In genomic region chr1:243594455-243594854, GRCh38 we compare ENCODE assay signal across 14 cellular contexts.
DNase-seq lines count a peak whose midpoint lies in the region; ATAC-seq and TF ChIP-seq lines count a peak whose summit lies in the region.
"Had no signal": no experiment of that assay in that cellular context is flagged by ENCODE, and none has a peak within 500 bp of the region (broad histone marks: within the 10 kb centered on the region; RNA-seq: fewer than 3 reads in every experiment).

No MANE protein-coding gene starts in this region.

- no CpG with 5 or more reads among the region's 2 CpGs for WGBS in IMR-90 (ENCODE audit: extremely low coverage in 2 of 2, insufficient read length in 1 of 2), 2 experiments
- WGBS in neuronal stem cell (ENCODE audit: extremely low coverage in 2 of 2, insufficient read length in 2 of 2, insufficient replicate concordance in 1 of 2), 2 donors: no CpG with 5 or more reads among the region's 2 CpGs

- no peak overlapping the region for H3K56ac ChIP-seq in IMR-90 (ENCODE audit: extremely low read depth, insufficient read depth, low read length)

- peaks cover 38% of the 10 kb centered on the region for H3K4me1 Mint-ChIP-seq in activated CD4-positive, alpha-beta memory T cell treated with anti-CD3 and anti-CD28 coated beads, Interleukin-2, amount 10 ng/mL, durations not matched to agents 7 days and 5 days
- peaks cover 31% of the 10 kb centered on the region for H3K4me1 Mint-ChIP-seq in activated CD4-positive, alpha-beta memory T cell treated with anti-CD3 and anti-CD28 coated beads for 36 hours (ENCODE audit: low read depth)
- H3K4me1 Mint-ChIP-seq in activated T-helper 2 cell treated with anti-CD3 and anti-CD28 coated beads, Interferon-gamma antibody, Interleukin-2, Interleukin-4, amounts not matched to agents 10 μg/mL and 5 μg/mL and 100 μg/mL, durations not matched to agents 14 hours and 24 hours and 36 hours (ENCODE audit: low read depth): peaks cover 53% of the 10 kb centered on the region
- peaks cover 39% of the 10 kb centered on the region for H3K4me1 Mint-ChIP-seq in stimulated activated effector memory CD8-positive, alpha-beta T cell treated with anti-CD3 and anti-CD28 coated beads, Interleukin-12 subunit alpha, Interleukin-12 subunit beta, amount 100 ng/mL, for 72 hours
- peaks cover 23 to 35% (median 30%) of the 10 kb centered on the region in 7 donors for H3K4me1 Mint-ChIP-seq in naive thymus-derived CD4-positive, alpha-beta T cell
- H3K4me1 Mint-ChIP-seq: GM23338, H9 had no signal

- no peak overlapping the region for H3K23ac ChIP-seq in IMR-90 (ENCODE audit: low read depth, low read length)
- no peak overlapping the region for H3K23ac ChIP-seq in neuronal stem cell (ENCODE audit: low read depth, low read length, poor library complexity)

- no peaks in the 10 kb centered on the region for H3K9me3 Mint-ChIP-seq in activated CD4-positive, alpha-beta memory T cell treated with anti-CD3 and anti-CD28 coated beads, Interleukin-2, amount 10 ng/mL, durations not matched to agents 7 days and 5 days
- H3K9me3 Mint-ChIP-seq in activated CD4-positive, alpha-beta memory T cell treated with anti-CD3 and anti-CD28 coated beads for 36 hours: peaks cover 11% of the 10 kb centered on the region
- H3K9me3 Mint-ChIP-seq in activated T-helper 2 cell treated with anti-CD3 and anti-CD28 coated beads, Interferon-gamma antibody, Interleukin-2, Interleukin-4, amounts not matched to agents 10 μg/mL and 5 μg/mL and 100 μg/mL, durations not matched to agents 14 hours and 24 hours and 36 hours: peaks cover 17% of the 10 kb centered on the region
- peaks cover 11% of the 10 kb centered on the region for H3K9me3 Mint-ChIP-seq in stimulated activated effector memory CD8-positive, alpha-beta T cell treated with anti-CD3 and anti-CD28 coated beads, Interleukin-12 subunit alpha, Interleukin-12 subunit beta, amount 100 ng/mL, for 72 hours
- H3K9me3 Mint-ChIP-seq in naive thymus-derived CD4-positive, alpha-beta T cell: peaks cover 3 to 22% (median 14%) of the 10 kb centered on the region in 11 donors
- H3K9me3 Mint-ChIP-seq: GM23338, H9 had no signal

- H4K8ac ChIP-seq in IMR-90 (ENCODE audit: low read depth in 2 of 2, low read length in 2 of 2) (no peak overlapping the region), neuronal stem cell (ENCODE audit: low read depth, low read length) (no peak overlapping the region)

- no peak overlapping the region for H2BK5ac ChIP-seq in IMR-90 (ENCODE audit: low read depth, low read length, poor library complexity, severe bottlenecking)
- H2BK5ac ChIP-seq in neuronal stem cell (ENCODE audit: low read length): no peak overlapping the region

- CTCF ChIA-PET in activated CD4-positive, alpha-beta memory T cell treated with anti-CD3 and anti-CD28 coated beads, Interleukin-2, amount 10 ng/mL, durations not matched to agents 7 days and 5 days (lab: Charles Lee): no interaction called here
- CTCF ChIA-PET in activated CD4-positive, alpha-beta memory T cell treated with anti-CD3 and anti-CD28 coated beads for 36 hours (lab: Charles Lee): no interaction called here
- CTCF ChIA-PET in IMR-90 (lab: Yijun Ruan, JAX): no interaction called here
- CTCF ChIA-PET in naive thymus-derived CD4-positive, alpha-beta T cell (lab: Charles Lee): no interaction called here

- TF ChIP-seq RAD21 in IMR-90 (IDR thresholded peaks at IDR 0.05; ENCODE audit: low read length): no peak

- peaks cover 2% of the 10 kb centered on the region; the same call in 1 of the 2 replicates for H3K36me3 ChIP-seq in IMR-90 (ENCODE audit: control insufficient read depth, insufficient read depth, low read length)
- H3K36me3 ChIP-seq in neuronal stem cell (replicated peaks in 1 of 2; ENCODE audit: control insufficient read depth in 2 of 2, insufficient read depth in 2 of 2, low read length in 2 of 2): peaks cover 0 to 2% of the 10 kb centered on the region in 2 donors
- no peaks in the 10 kb centered on the region for H3K36me3 ChIP-seq in naive thymus-derived CD4-positive, alpha-beta T cell (ENCODE audit: control insufficient read depth in 2 of 3, insufficient read depth in 3 of 3, low read length in 3 of 3)

- in situ Hi-C loops in IMR-90 (cut with MboI; ENCODE audit: low sequenced_read_pairs): no loop called here

- H3K4me3 Mint-ChIP-seq in activated CD4-positive, alpha-beta memory T cell treated with anti-CD3 and anti-CD28 coated beads, Interleukin-2, amount 10 ng/mL, durations not matched to agents 7 days and 5 days: no peak overlapping the region
- H3K4me3 Mint-ChIP-seq in activated CD4-positive, alpha-beta memory T cell treated with anti-CD3 and anti-CD28 coated beads for 36 hours: no peak overlapping the region
- H3K4me3 Mint-ChIP-seq in activated T-helper 2 cell treated with anti-CD3 and anti-CD28 coated beads, Interferon-gamma antibody, Interleukin-2, Interleukin-4, amounts not matched to agents 10 μg/mL and 5 μg/mL and 100 μg/mL, durations not matched to agents 14 hours and 24 hours and 36 hours (ENCODE audit: low read depth): no peak overlapping the region
- peak overlapping the region; percentile 52 for H3K4me3 Mint-ChIP-seq in stimulated activated effector memory CD8-positive, alpha-beta T cell treated with anti-CD3 and anti-CD28 coated beads, Interleukin-12 subunit alpha, Interleukin-12 subunit beta, amount 100 ng/mL, for 72 hours
- H3K4me3 Mint-ChIP-seq in naive thymus-derived CD4-positive, alpha-beta T cell: no peak overlapping the region
- H3K4me3 Mint-ChIP-seq: GM23338, H9 had no signal

- H4K91ac ChIP-seq in IMR-90 (ENCODE audit: insufficient read depth, low read depth, low read length) (no peak overlapping the region), neuronal stem cell (ENCODE audit: low read depth, low read length, poor library complexity) (no peak overlapping the region)

- H3K27me3 Mint-ChIP-seq in activated CD4-positive, alpha-beta memory T cell treated with anti-CD3 and anti-CD28 coated beads, Interleukin-2, amount 10 ng/mL, durations not matched to agents 7 days and 5 days: no peaks in the 10 kb centered on the region
- no peaks in the 10 kb centered on the region for H3K27me3 Mint-ChIP-seq in activated CD4-positive, alpha-beta memory T cell treated with anti-CD3 and anti-CD28 coated beads for 36 hours
- H3K27me3 Mint-ChIP-seq in activated T-helper 2 cell treated with anti-CD3 and anti-CD28 coated beads, Interferon-gamma antibody, Interleukin-2, Interleukin-4, amounts not matched to agents 10 μg/mL and 5 μg/mL and 100 μg/mL, durations not matched to agents 14 hours and 24 hours and 36 hours (ENCODE audit: low read depth): no peaks in the 10 kb centered on the region
- H3K27me3 Mint-ChIP-seq in naive thymus-derived CD4-positive, alpha-beta T cell: no peaks in the 10 kb centered on the region

- peaks cover 11% of the 10 kb centered on the region for H3K9me1 ChIP-seq in IMR-90 (ENCODE audit: insufficient read depth, low read length)

- no peak overlapping the region for H4K5ac ChIP-seq in IMR-90 (ENCODE audit: low read depth, low read length)

- H3K4me2 ChIP-seq in IMR-90 (ENCODE audit: low read depth, low read length) (no peak overlapping the region), neuronal stem cell (ENCODE audit: insufficient read depth, low read length, poor library complexity, severe bottlenecking) (no peak overlapping the region)
- H3K4me2 ChIP-seq: BLaER1, GM23338 had no signal

- H3K4me3 ChIP-seq in IMR-90 (ENCODE audit: insufficient read depth, low read depth, low read length): no peak overlapping the region
- no peak overlapping the region for H3K4me3 ChIP-seq in neuronal stem cell (ENCODE audit: low read length in 2 of 2)
- no peak overlapping the region for H3K4me3 ChIP-seq in coronary artery
- H3K4me3 ChIP-seq in naive thymus-derived CD4-positive, alpha-beta T cell (ENCODE audit: low read length): no peak overlapping the region
- H3K4me3 ChIP-seq: BLaER1, GM23338 had no signal

- H2AFZ ChIP-seq in IMR-90 (replicated peaks; ENCODE audit: low read length, poor library complexity): no peak overlapping the region
- H2AFZ ChIP-seq in neuronal stem cell (ENCODE audit: low read length): no peak overlapping the region
- H2AFZ ChIP-seq: GM23338 had no signal

- ATAC-seq in IMR-90 (ENCODE audit: low read depth): no peak
- no peak for ATAC-seq in stimulated activated effector memory CD8-positive, alpha-beta T cell treated with anti-CD3 and anti-CD28 coated beads, Interleukin-12 subunit alpha, Interleukin-12 subunit beta, amount 100 ng/mL, for 72 hours
- no peak for ATAC-seq in naive thymus-derived CD4-positive, alpha-beta T cell
- ATAC-seq: GM23338, HepG2 had no signal

- H2AK5ac ChIP-seq in IMR-90 (ENCODE audit: low read depth, low read length) (peak overlapping the region; percentile 36; the same call in 1 of the 2 replicates), neuronal stem cell (ENCODE audit: low read depth, low read length) (no peak overlapping the region)

- no peak overlapping the region for H3K27ac ChIP-seq in IMR-90 (ENCODE audit: insufficient read depth, low read length)
- no peak overlapping the region for H3K27ac ChIP-seq in neuronal stem cell (replicated peaks; ENCODE audit: low read length)
- no peak overlapping the region for H3K27ac ChIP-seq in coronary artery
- no peak overlapping the region for H3K27ac ChIP-seq in naive thymus-derived CD4-positive, alpha-beta T cell (ENCODE audit: low read depth, low read length)
- H3K27ac ChIP-seq: 22Rv1, BLaER1 had no signal

- H2BK15ac ChIP-seq in IMR-90 (ENCODE audit: low read depth, low read length) (no peak overlapping the region), neuronal stem cell (ENCODE audit: low read length) (no peak overlapping the region)

- no peak overlapping the region for H2BK12ac ChIP-seq in neuronal stem cell (ENCODE audit: low read length)

- H3K18ac ChIP-seq in IMR-90 (ENCODE audit: low read depth, low read length): no peak overlapping the region
- no peak overlapping the region for H3K18ac ChIP-seq in neuronal stem cell (ENCODE audit: low read length)

- H3K4ac ChIP-seq in IMR-90 (ENCODE audit: low read depth, low read length) (no peak overlapping the region), neuronal stem cell (ENCODE audit: low read length) (no peak overlapping the region)

- H3K14ac ChIP-seq in IMR-90 (replicated peaks; ENCODE audit: low read depth, low read length): no peak overlapping the region
- no peak overlapping the region for H3K14ac ChIP-seq in neuronal stem cell (ENCODE audit: low read length)

- no peak for TF ChIP-seq POLR2A in IMR-90 (IDR thresholded peaks at IDR 0.05; ENCODE audit: low read depth, low read length)

- POLR2A ChIA-PET in activated CD4-positive, alpha-beta memory T cell treated with anti-CD3 and anti-CD28 coated beads, Interleukin-2, amount 10 ng/mL, durations not matched to agents 7 days and 5 days (lab: Charles Lee): no interaction called here
- POLR2A ChIA-PET in activated CD4-positive, alpha-beta memory T cell treated with anti-CD3 and anti-CD28 coated beads for 36 hours (lab: Charles Lee): no interaction called here
- POLR2A ChIA-PET in IMR-90 (lab: Charles Lee; ENCODE audit: unreplicated experiment): no interaction called here
- POLR2A ChIA-PET in naive thymus-derived CD4-positive, alpha-beta T cell (lab: Charles Lee): no interaction called here

- H3K27me3 ChIP-seq in IMR-90 (ENCODE audit: control insufficient read depth, insufficient read depth, low read length) (no peaks in the 10 kb centered on the region), neuronal stem cell (ENCODE audit: control insufficient read depth in 3 of 3, insufficient read depth in 3 of 3, low read depth in 1 of 3, low read length in 3 of 3) (no peaks in the 10 kb centered on the region)
- no peaks in the 10 kb centered on the region for H3K27me3 ChIP-seq in naive thymus-derived CD4-positive, alpha-beta T cell (ENCODE audit: control insufficient read depth in 2 of 2, insufficient read depth in 2 of 2, low read length in 2 of 2)
- H3K27me3 ChIP-seq: BLaER1 had no signal

- no peak overlapping the region for H3K9ac ChIP-seq in IMR-90 (ENCODE audit: low read depth, low read length)
- no peak overlapping the region for H3K9ac ChIP-seq in neuronal stem cell (ENCODE audit: low read depth, low read length, poor library complexity)
- H3K9ac ChIP-seq: BLaER1 had no signal

- TF ChIP-seq CTCF in IMR-90 (conservative IDR thresholded peaks at IDR 0.05; ENCODE audit: low read depth, low read length) (no peak), coronary artery (IDR thresholded peaks at IDR 0.05) (no peak)

- intact Hi-C loops in activated CD4-positive, alpha-beta memory T cell treated with anti-CD3 and anti-CD28 coated beads for 36 hours (cut with micrococcal nuclease): loop anchor here (10.0 kb wide), 1 partner anchor 140 kb away; no protein-coding TSS in a partner anchor
- intact Hi-C loops in IMR-90 (cut with micrococcal nuclease): no loop called here
- intact Hi-C loops in activated T-helper 2 cell treated with anti-CD3 and anti-CD28 coated beads, Interferon-gamma antibody, Interleukin-2, Interleukin-4, amounts not matched to agents 10 μg/mL and 5 μg/mL and 100 μg/mL, durations not matched to agents 14 hours and 24 hours and 36 hours (cut with micrococcal nuclease): loop anchor here (10.0 kb wide), 2 partner anchors 340 to 450 kb away; partner anchors contain the start of genes CEP170 and SDCCAG8
- intact Hi-C loops in naive thymus-derived CD4-positive, alpha-beta T cell (cut with micrococcal nuclease): loop anchor here (10.0 kb wide), 3 partner anchors 340 to 680 kb away; partner anchors contain the start of genes CEP170 (in 1 of the 2), SDCCAG8 (in 1 of the 2) and ZBTB18 (in 1 of the 2)

- no peak for DNase-seq in activated CD4-positive, alpha-beta memory T cell treated with anti-CD3 and anti-CD28 coated beads, Interleukin-2, amount 10 ng/mL, durations not matched to agents 7 days and 5 days
- no peak for DNase-seq in activated CD4-positive, alpha-beta memory T cell treated with anti-CD3 and anti-CD28 coated beads for 36 hours
- DNase-seq in IMR-90 (no peak), neuronal stem cell (ENCODE audit: low spot score) (no peak), coronary artery (ENCODE audit: low spot score) (no peak)
- no peak for DNase-seq in activated T-helper 2 cell treated with anti-CD3 and anti-CD28 coated beads, Interferon-gamma antibody, Interleukin-2, Interleukin-4, amounts not matched to agents 10 μg/mL and 5 μg/mL and 100 μg/mL, durations not matched to agents 14 hours and 24 hours and 36 hours (ENCODE audit: low spot score)
- no peak for DNase-seq in stimulated activated effector memory CD8-positive, alpha-beta T cell treated with anti-CD3 and anti-CD28 coated beads, Interleukin-12 subunit alpha, Interleukin-12 subunit beta, amount 100 ng/mL, for 72 hours (ENCODE audit: low spot score in 2 of 2)
- no peak for DNase-seq in naive thymus-derived CD4-positive, alpha-beta T cell
- DNase-seq: DMS 273 treated with DMSO at 0.1 percent for 48 hours, H9 had no signal

- no TSS peak for BruUV-seq in IMR-90 (replicated peaks; lab: Mats Ljungman, UMichigan)

- H3K4me1 ChIP-seq in IMR-90 (ENCODE audit: control insufficient read depth, insufficient read depth, low read length) (peaks cover 4% of the 10 kb centered on the region), neuronal stem cell (ENCODE audit: control insufficient read depth in 2 of 2, insufficient read depth in 1 of 2, low read depth in 1 of 2, low read length in 2 of 2) (no peaks in the 10 kb centered on the region)
- peaks cover 4 to 19% of the 10 kb centered on the region in 2 donors for H3K4me1 ChIP-seq in naive thymus-derived CD4-positive, alpha-beta T cell (ENCODE audit: control insufficient read depth in 2 of 2, insufficient read depth in 2 of 2, low read length in 2 of 2)

- H3K9me3 ChIP-seq in IMR-90 (ENCODE audit: control insufficient read depth, insufficient read depth, low read length) (no peaks in the 10 kb centered on the region), neuronal stem cell (replicated peaks in 1 of 2; ENCODE audit: control insufficient read depth in 2 of 2, insufficient read depth in 1 of 2, low read depth in 1 of 2, low read length in 2 of 2) (peaks cover 1 to 15% of the 10 kb centered on the region in 2 donors)
- no peaks in the 10 kb centered on the region for H3K9me3 ChIP-seq in naive thymus-derived CD4-positive, alpha-beta T cell (ENCODE audit: control insufficient read depth in 2 of 3, low read length in 3 of 3)
- H3K9me3 ChIP-seq: BLaER1 had no signal

- dilution Hi-C loops in IMR-90 (cut with HindIII; ENCODE audit: low sequenced_read_pairs, unreplicated experiment): no loop called here

- H3K79me1 ChIP-seq in IMR-90 (ENCODE audit: low read depth in 1 of 2, low read length in 2 of 2) (peaks cover 15 to 20% of the 10 kb centered on the region in 2 experiments), neuronal stem cell (ENCODE audit: low read depth, low read length) (no peaks in the 10 kb centered on the region)

- no peak overlapping the region for H2AK9ac ChIP-seq in IMR-90 (replicated peaks; ENCODE audit: low read depth, low read length, poor library complexity)

- H4K20me1 ChIP-seq in IMR-90 (ENCODE audit: insufficient read depth, low read length): no peaks in the 10 kb centered on the region
- H4K20me1 ChIP-seq: BLaER1 had no signal

- H2BK120ac ChIP-seq in IMR-90 (ENCODE audit: low read depth, low read length) (no peak overlapping the region), neuronal stem cell (ENCODE audit: low read depth, low read length) (no peak overlapping the region)

- peak overlapping the region; percentile 66 for H3K27ac Mint-ChIP-seq in activated CD4-positive, alpha-beta memory T cell treated with anti-CD3 and anti-CD28 coated beads, Interleukin-2, amount 10 ng/mL, durations not matched to agents 7 days and 5 days
- H3K27ac Mint-ChIP-seq in activated CD4-positive, alpha-beta memory T cell treated with anti-CD3 and anti-CD28 coated beads for 36 hours: no peak overlapping the region
- peak overlapping the region; percentile 30 for H3K27ac Mint-ChIP-seq in activated T-helper 2 cell treated with anti-CD3 and anti-CD28 coated beads, Interferon-gamma antibody, Interleukin-2, Interleukin-4, amounts not matched to agents 10 μg/mL and 5 μg/mL and 100 μg/mL, durations not matched to agents 14 hours and 24 hours and 36 hours
- no peak overlapping the region for H3K27ac Mint-ChIP-seq in stimulated activated effector memory CD8-positive, alpha-beta T cell treated with anti-CD3 and anti-CD28 coated beads, Interleukin-12 subunit alpha, Interleukin-12 subunit beta, amount 100 ng/mL, for 72 hours
- no peak overlapping the region for H3K27ac Mint-ChIP-seq in naive thymus-derived CD4-positive, alpha-beta T cell
- H3K27ac Mint-ChIP-seq: GM23338, H9 had no signal

- no peak overlapping the region for H2BK20ac ChIP-seq in IMR-90 (ENCODE audit: low read depth, low read length)

- peaks cover 32% of the 10 kb centered on the region for H3K36me3 Mint-ChIP-seq in activated CD4-positive, alpha-beta memory T cell treated with anti-CD3 and anti-CD28 coated beads, Interleukin-2, amount 10 ng/mL, durations not matched to agents 7 days and 5 days (ENCODE audit: low read depth)
- H3K36me3 Mint-ChIP-seq in activated CD4-positive, alpha-beta memory T cell treated with anti-CD3 and anti-CD28 coated beads for 36 hours: peaks cover 28% of the 10 kb centered on the region
- H3K36me3 Mint-ChIP-seq in activated T-helper 2 cell treated with anti-CD3 and anti-CD28 coated beads, Interferon-gamma antibody, Interleukin-2, Interleukin-4, amounts not matched to agents 10 μg/mL and 5 μg/mL and 100 μg/mL, durations not matched to agents 14 hours and 24 hours and 36 hours (ENCODE audit: low read depth): peaks cover 47% of the 10 kb centered on the region
- peaks cover 17% of the 10 kb centered on the region for H3K36me3 Mint-ChIP-seq in stimulated activated effector memory CD8-positive, alpha-beta T cell treated with anti-CD3 and anti-CD28 coated beads, Interleukin-12 subunit alpha, Interleukin-12 subunit beta, amount 100 ng/mL, for 72 hours
- H3K36me3 Mint-ChIP-seq in naive thymus-derived CD4-positive, alpha-beta T cell: peaks cover 13 to 47% (median 31%) of the 10 kb centered on the region in 5 donors

Comparison
In these comparisons a context has a peak if more than half of its experiments do, and no peak if none do; other contexts are left out.
1. H3K27ac Mint-ChIP-seq: peak in activated CD4-positive, alpha-beta memory T cell treated with anti-CD3 and anti-CD28 coated beads, Interleukin-2, amount 10 ng/mL, durations not matched to agents 7 days and 5 days (single experiment) and activated T-helper 2 cell treated with anti-CD3 and anti-CD28 coated beads, Interferon-gamma antibody, Interleukin-2, Interleukin-4, amounts not matched to agents 10 μg/mL and 5 μg/mL and 100 μg/mL, durations not matched to agents 14 hours and 24 hours and 36 hours (single experiment); none in activated CD4-positive, alpha-beta memory T cell treated with anti-CD3 and anti-CD28 coated beads for 36 hours (single experiment), stimulated activated effector memory CD8-positive, alpha-beta T cell treated with anti-CD3 and anti-CD28 coated beads, Interleukin-12 subunit alpha, Interleukin-12 subunit beta, amount 100 ng/mL, for 72 hours (single experiment) and naive thymus-derived CD4-positive, alpha-beta T cell (0 of 9).